Comparison of ENCODE assay signal across 19 cellular contexts in the genomic region with DNA sequence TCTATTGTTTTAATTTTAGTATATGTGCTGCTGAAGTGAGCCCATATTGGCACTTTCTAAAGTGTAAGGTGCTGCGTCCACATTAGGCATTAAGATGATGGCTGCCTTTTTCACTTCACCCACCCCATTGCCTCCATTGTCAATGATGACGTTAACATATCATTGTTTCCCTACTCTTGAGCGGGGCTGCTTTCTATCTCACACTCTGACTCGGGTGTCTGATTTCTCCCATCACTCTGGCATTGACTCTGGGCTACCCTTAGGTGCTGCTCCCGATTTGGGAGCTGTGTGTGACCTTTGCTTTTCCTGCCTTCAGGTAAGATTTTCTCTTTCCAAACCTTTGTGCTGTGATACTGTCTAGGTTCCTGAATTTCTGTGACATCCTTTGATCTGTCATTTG. TPM values are rescaled to one million over a fixed set of nuclear protein-coding genes. Genes with fewer than 3 reads are reported as not detected.
"Had no signal": no experiment of that assay in that cellular context is flagged by ENCODE, and none has a peak within 500 bp of the region (broad histone marks: within the 10 kb centered on the region; RNA-seq: fewer than 3 reads in every experiment).

No MANE protein-coding gene starts in this region.

- ATAC-seq: effector memory CD8-positive, alpha-beta T cell; left colon; natural killer cell; stimulated activated naive B cell treated with anti-CD40 and anti-IgM and Interleukin-4, amounts not matched to agents 10 μg/mL and 1 μg/mL and 100 μg/mL, for 72 hours had no signal

- H3K27me3 Mint-ChIP-seq: type B pancreatic cell had no signal

- H3K9ac ChIP-seq: neural progenitor cell had no signal

- H3K36me3 ChIP-seq: neural progenitor cell, ovary, right atrium auricular region, sigmoid colon had no signal

- H3K27ac ChIP-seq: hepatocyte, neural progenitor cell, ovary, right atrium auricular region, sigmoid colon had no signal

- H3K27me3 ChIP-seq: hepatocyte, neural progenitor cell, ovary, right atrium auricular region, sigmoid colon had no signal

- H3K4me3 Mint-ChIP-seq: dendritic cell treated with granulocyte-macrophage colony-stimulating factor and Interleukin-4, amounts not matched to agents 40 ng/mL and 50 ng/mL, for 4 days; effector memory CD8-positive, alpha-beta T cell; natural killer cell; neural progenitor cell; stimulated activated naive B cell treated with anti-CD40 and anti-IgM and Interleukin-4, amounts not matched to agents 10 μg/mL and 1 μg/mL and 100 μg/mL, for 72 hours; type B pancreatic cell had no signal

- H3K4me2 ChIP-seq: hepatocyte, neural progenitor cell had no signal

- H3K27ac Mint-ChIP-seq: effector memory CD8-positive, alpha-beta T cell; natural killer cell; neural progenitor cell; stimulated activated naive B cell treated with anti-CD40 and anti-IgM and Interleukin-4, amounts not matched to agents 10 μg/mL and 1 μg/mL and 100 μg/mL, for 72 hours; type B pancreatic cell had no signal

- H3K4me3 ChIP-seq: hepatocyte, neural progenitor cell, ovary, right atrium auricular region, sigmoid colon, skin epidermis had no signal

- DNase-seq: effector memory CD8-positive, alpha-beta T cell; erythroblast; foreskin melanocyte; head of caudate nucleus; left colon; mammary epithelial cell; natural killer cell; nucleus accumbens; ovary; sigmoid colon; stimulated activated CD4-positive, alpha-beta T cell treated with anti-CD3 and anti-CD28 coated beads, Interleukin-2, amount 100 ng/mL, for 24 hours; stimulated activated CD4-positive, alpha-beta T cell treated with anti-CD3 and anti-CD28 coated beads, Interleukin-4, amount 100 ng/mL, for 4 hours; stimulated activated naive B cell treated with anti-CD40 and anti-IgM and Interleukin-4, amounts not matched to agents 10 μg/mL and 1 μg/mL and 100 μg/mL, for 72 hours had no signal

- H3K36me3 Mint-ChIP-seq: natural killer cell; neural progenitor cell; stimulated activated naive B cell treated with anti-CD40 and anti-IgM and Interleukin-4, amounts not matched to agents 10 μg/mL and 1 μg/mL and 100 μg/mL, for 72 hours had no signal

- H3K9me3 Mint-ChIP-seq: dendritic cell treated with granulocyte-macrophage colony-stimulating factor and Interleukin-4, amounts not matched to agents 40 ng/mL and 50 ng/mL, for 4 days; effector memory CD8-positive, alpha-beta T cell; natural killer cell; neural progenitor cell; stimulated activated naive B cell treated with anti-CD40 and anti-IgM and Interleukin-4, amounts not matched to agents 10 μg/mL and 1 μg/mL and 100 μg/mL, for 72 hours had no signal

- H2AFZ ChIP-seq: hepatocyte, neural progenitor cell had no signal

- H3K4me1 Mint-ChIP-seq: natural killer cell; stimulated activated naive B cell treated with anti-CD40 and anti-IgM and Interleukin-4, amounts not matched to agents 10 μg/mL and 1 μg/mL and 100 μg/mL, for 72 hours had no signal

RNA-seq across cellular contexts. Expression of gene CGNL1, which starts 28.8 kb away (rescaled TPM):
- total RNA-seq: natural killer cell had no signal
